1 cellular context compared by ENCODE assay signal in genomic region chr2:70983506-70984227, GRCh38.
TF ChIP-seq lines count a peak whose summit lies in the region.

No MANE protein-coding gene starts in this region.

TF ChIP-seq in HepG2, 621 proteins besides CTCF, POLR2A, EP300 and RAD21:
- TF ChIP-seq HOXD1 (CRISPR knock-in tag; IDR thresholded peaks at IDR 0.05) (no peak), RFX5 (IDR thresholded peaks at IDR 0.05; ENCODE audit: low read depth, low read length) (no peak), BRF2 (CRISPR knock-in tag; IDR thresholded peaks at IDR 0.05) (no peak), ZNF660 (CRISPR knock-in tag; IDR thresholded peaks at IDR 0.05; ENCODE audit: borderline replicate concordance, low read depth) (no peak), ZNF20 (CRISPR knock-in tag; IDR thresholded peaks at IDR 0.05) (no peak), ZNF550 (CRISPR knock-in tag; IDR thresholded peaks at IDR 0.05; ENCODE audit: borderline replicate concordance) (no peak), ZBTB43 (CRISPR knock-in tag; conservative IDR thresholded peaks at IDR 0.05) (no peak), ZNF737 (CRISPR knock-in tag; IDR thresholded peaks at IDR 0.05; ENCODE audit: borderline replicate concordance) (no peak)
